In the genomic region with DNA sequence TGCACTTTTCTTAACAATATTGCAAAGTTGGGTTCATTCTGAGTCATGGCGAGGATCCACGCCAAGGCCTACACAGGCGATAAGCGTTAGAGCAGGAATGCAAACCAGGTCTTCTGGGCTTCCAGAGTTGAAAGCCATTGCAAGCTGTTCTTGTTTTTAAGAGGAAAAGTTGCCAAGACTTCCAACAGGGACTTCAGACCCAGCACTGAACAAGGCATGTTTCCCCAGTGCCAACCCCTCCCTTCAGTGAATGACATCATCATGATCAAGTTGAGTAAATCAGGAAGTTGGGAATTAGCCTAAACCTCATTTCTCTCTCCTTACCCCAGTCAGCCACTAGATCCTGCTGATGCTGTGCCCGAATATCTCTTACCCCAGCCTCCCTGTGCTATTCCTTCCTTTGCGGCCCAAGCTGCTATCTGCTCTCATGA, we compare ENCODE assay signal across 14 cellular contexts.
DNase-seq lines count a peak whose midpoint lies in the region; ATAC-seq and TF ChIP-seq lines count a peak whose summit lies in the region.
"Had no signal": no experiment of that assay in that cellular context is flagged by ENCODE, and none has a peak within 500 bp of the region (broad histone marks: within the 10 kb centered on the region; RNA-seq: fewer than 3 reads in every experiment).

No MANE protein-coding gene starts in this region.

- ATAC-seq in Right ventricle myocardium superior (ENCODE audit: poor library complexity) = peak; percentile 95
- peak in 3 of 4 donors; percentile 38 to 60 (median 58) for ATAC-seq in psoas muscle
- no peak for ATAC-seq in activated CD8-positive, alpha-beta T cell treated with anti-CD3 and anti-CD28 coated beads, Interleukin-2, amount 10 ng/mL, durations not matched to agents 7 days and 5 days

- WGBS in psoas muscle, 3 donors = 64 to 77% (median 65%) methylated on average over 6 of the region's 6 CpGs

- H3K27me3 ChIP-seq in H7 (ENCODE audit: control insufficient read depth, insufficient read depth, low read length) (no peaks in the 10 kb centered on the region), psoas muscle (ENCODE audit: insufficient read depth in 3 of 3, low read length in 2 of 3) (no peaks in the 10 kb centered on the region)

- H3K9me3 ChIP-seq in psoas muscle = no peaks in the 10 kb centered on the region

- no peaks in the 10 kb centered on the region for H3K4me1 Mint-ChIP-seq in activated CD8-positive, alpha-beta T cell treated with anti-CD3 and anti-CD28 coated beads, Interleukin-2, amount 10 ng/mL, durations not matched to agents 7 days and 5 days (ENCODE audit: low read depth)
- H3K4me1 Mint-ChIP-seq: activated naive CD8-positive, alpha-beta T cell treated with anti-CD3 and anti-CD28 coated beads, Interleukin-2, amount 10 ng/mL, durations not matched to agents 7 days and 5 days; CD4-positive, CD25-positive, alpha-beta regulatory T cell; T-cell had no signal

- no peaks in the 10 kb centered on the region for H3K27me3 Mint-ChIP-seq in activated CD8-positive, alpha-beta T cell treated with anti-CD3 and anti-CD28 coated beads, Interleukin-2, amount 10 ng/mL, durations not matched to agents 7 days and 5 days (ENCODE audit: low read depth)
- H3K27me3 Mint-ChIP-seq: activated naive CD8-positive, alpha-beta T cell treated with anti-CD3 and anti-CD28 coated beads, Interleukin-2, amount 10 ng/mL, durations not matched to agents 7 days and 5 days; T-cell had no signal

- no peak overlapping the region for H3K27ac ChIP-seq in psoas muscle

- DNase-seq in H7 (peak; percentile 8), amniotic epithelial cell (ENCODE audit: low read depth) (peak; percentile 20), Right ventricle myocardium superior (peak; percentile 81), psoas muscle (peak; percentile 50 to 68), DMS153 (lab: John Stamatoyannopoulos, UW) (no peak), T-helper 1 cell (no peak), NCI-H1694 (lab: John Stamatoyannopoulos, UW) (no peak)
- no peak for DNase-seq in activated CD8-positive, alpha-beta T cell treated with anti-CD3 and anti-CD28 coated beads, Interleukin-2, amount 10 ng/mL, durations not matched to agents 7 days and 5 days
- DNase-seq: activated naive CD8-positive, alpha-beta T cell treated with anti-CD3 and anti-CD28 coated beads, Interleukin-2, amount 10 ng/mL, durations not matched to agents 7 days and 5 days; CD4-positive, CD25-positive, alpha-beta regulatory T cell; IMR-90; NCI-H524 had no signal

- no peaks in the 10 kb centered on the region for H3K4me1 ChIP-seq in psoas muscle

- H3K36me3 ChIP-seq in H7 (replicated peaks; ENCODE audit: control insufficient read depth, insufficient read depth, low read length) (no peaks in the 10 kb centered on the region), psoas muscle (ENCODE audit: insufficient read depth in 1 of 2, low read depth in 1 of 2) (no peaks in the 10 kb centered on the region)

- TF ChIP-seq CTCF in psoas muscle (IDR thresholded peaks at IDR 0.05) = no peak

- H3K4me3 Mint-ChIP-seq in activated CD8-positive, alpha-beta T cell treated with anti-CD3 and anti-CD28 coated beads, Interleukin-2, amount 10 ng/mL, durations not matched to agents 7 days and 5 days = no peak overlapping the region
- H3K4me3 Mint-ChIP-seq: activated naive CD8-positive, alpha-beta T cell treated with anti-CD3 and anti-CD28 coated beads, Interleukin-2, amount 10 ng/mL, durations not matched to agents 7 days and 5 days; CD4-positive, CD25-positive, alpha-beta regulatory T cell; T-cell had no signal

- H3K4me3 ChIP-seq in H7 (ENCODE audit: insufficient read depth, low read depth, low read length) = no peak overlapping the region
- no peak overlapping the region for H3K4me3 ChIP-seq in psoas muscle
- H3K4me3 ChIP-seq: lung had no signal

- no peaks in the 10 kb centered on the region for H3K9me3 Mint-ChIP-seq in activated CD8-positive, alpha-beta T cell treated with anti-CD3 and anti-CD28 coated beads, Interleukin-2, amount 10 ng/mL, durations not matched to agents 7 days and 5 days (ENCODE audit: insufficient read depth)
- H3K9me3 Mint-ChIP-seq: activated naive CD8-positive, alpha-beta T cell treated with anti-CD3 and anti-CD28 coated beads, Interleukin-2, amount 10 ng/mL, durations not matched to agents 7 days and 5 days; T-cell had no signal

- intact Hi-C loops in Right ventricle myocardium superior (cut with DNase I) = no loop called here
- intact Hi-C loops in psoas muscle (cut with DNase I) = no loop called here

- POLR2A ChIA-PET in activated CD8-positive, alpha-beta T cell treated with anti-CD3 and anti-CD28 coated beads, Interleukin-2, amount 10 ng/mL, durations not matched to agents 7 days and 5 days (lab: Charles Lee) = no interaction called here

- CTCF ChIA-PET in activated CD8-positive, alpha-beta T cell treated with anti-CD3 and anti-CD28 coated beads, Interleukin-2, amount 10 ng/mL, durations not matched to agents 7 days and 5 days (lab: Charles Lee) = no interaction called here

- no peaks in the 10 kb centered on the region for H3K36me3 Mint-ChIP-seq in activated CD8-positive, alpha-beta T cell treated with anti-CD3 and anti-CD28 coated beads, Interleukin-2, amount 10 ng/mL, durations not matched to agents 7 days and 5 days (ENCODE audit: low read depth)
- H3K36me3 Mint-ChIP-seq: activated naive CD8-positive, alpha-beta T cell treated with anti-CD3 and anti-CD28 coated beads, Interleukin-2, amount 10 ng/mL, durations not matched to agents 7 days and 5 days; CD4-positive, CD25-positive, alpha-beta regulatory T cell; T-cell had no signal

- H3K27ac Mint-ChIP-seq in activated CD8-positive, alpha-beta T cell treated with anti-CD3 and anti-CD28 coated beads, Interleukin-2, amount 10 ng/mL, durations not matched to agents 7 days and 5 days = no peak overlapping the region
- H3K27ac Mint-ChIP-seq: activated naive CD8-positive, alpha-beta T cell treated with anti-CD3 and anti-CD28 coated beads, Interleukin-2, amount 10 ng/mL, durations not matched to agents 7 days and 5 days; CD4-positive, CD25-positive, alpha-beta regulatory T cell; T-cell had no signal

Comparison
In these comparisons a context has a peak if more than half of its experiments do, and no peak if none do; other contexts are left out.
1. DNase-seq: peak in H7 (single experiment), amniotic epithelial cell (single experiment), Right ventricle myocardium superior (single experiment) and psoas muscle (2 of 2); none in DMS153 (single experiment), T-helper 1 cell (0 of 5), NCI-H1694 (single experiment) and activated CD8-positive, alpha-beta T cell treated with anti-CD3 and anti-CD28 coated beads, Interleukin-2, amount 10 ng/mL, durations not matched to agents 7 days and 5 days (single experiment).